In the genomic region with DNA sequence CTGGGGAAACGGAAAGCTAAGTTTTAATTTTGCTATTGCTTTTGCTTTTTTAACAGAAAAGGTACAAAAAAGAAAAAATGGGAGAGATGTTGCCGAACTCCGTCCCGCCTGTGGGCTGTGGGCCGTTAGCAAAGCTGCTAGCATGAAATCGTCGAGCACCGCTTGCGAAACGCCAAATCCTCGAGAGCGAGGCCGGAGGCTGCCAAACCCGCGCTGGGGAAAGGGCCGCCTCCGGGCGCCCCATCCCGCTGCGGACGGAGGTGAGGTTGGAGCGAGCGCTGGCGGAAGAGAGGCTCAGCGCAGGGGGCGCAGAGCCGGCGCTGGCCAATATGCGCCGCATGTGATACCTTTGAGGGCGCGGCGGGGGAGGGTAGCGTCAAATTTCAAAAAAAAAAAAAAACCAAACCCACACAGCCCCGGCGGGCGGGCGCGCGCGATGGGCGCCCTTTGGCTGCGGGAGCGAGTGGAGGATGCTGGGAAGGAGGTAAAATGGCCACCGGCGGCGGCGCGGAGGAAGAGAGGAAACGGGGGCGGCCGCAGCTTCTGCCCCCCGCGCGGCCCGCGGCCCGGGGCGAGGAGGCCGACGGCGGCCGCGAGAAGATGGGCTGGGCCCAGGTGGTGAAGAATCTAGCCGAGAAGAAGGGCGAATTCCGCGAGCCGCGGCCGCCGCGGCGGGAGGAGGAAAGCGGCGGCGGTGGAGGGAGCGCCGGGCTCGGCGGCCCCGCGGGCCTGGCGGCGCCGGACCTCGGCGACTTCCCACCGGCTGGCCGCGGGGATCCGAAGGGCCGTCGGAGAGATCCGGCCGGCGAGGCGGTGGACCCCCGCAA, we compare ENCODE assay signal across 8 cellular contexts. TPM values are rescaled to one million over a fixed set of nuclear protein-coding genes. Genes with fewer than 3 reads are reported as not detected.
DNase-seq lines count a peak whose midpoint lies in the region; ATAC-seq and TF ChIP-seq lines count a peak whose summit lies in the region.

A gene with protein sequence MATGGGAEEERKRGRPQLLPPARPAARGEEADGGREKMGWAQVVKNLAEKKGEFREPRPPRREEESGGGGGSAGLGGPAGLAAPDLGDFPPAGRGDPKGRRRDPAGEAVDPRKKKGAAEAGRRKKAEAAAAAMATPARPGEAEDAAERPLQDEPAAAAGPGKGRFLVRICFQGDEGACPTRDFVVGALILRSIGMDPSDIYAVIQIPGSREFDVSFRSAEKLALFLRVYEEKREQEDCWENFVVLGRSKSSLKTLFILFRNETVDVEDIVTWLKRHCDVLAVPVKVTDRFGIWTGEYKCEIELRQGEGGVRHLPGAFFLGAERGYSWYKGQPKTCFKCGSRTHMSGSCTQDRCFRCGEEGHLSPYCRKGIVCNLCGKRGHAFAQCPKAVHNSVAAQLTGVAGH (plus strand): TSS at position 473 of the 827 bp plus-strand sequence. CDS start 17 bp downstream, at position 490.

- ATAC-seq in GM21447 (IDR thresholded peaks at IDR 0.05; ENCODE audit: unreplicated experiment), result peak; percentile 70

- H3K9me3 ChIP-seq in HUES64 (ENCODE audit: insufficient read depth, low read depth, low read length) (no peaks in the 10 kb centered on the region), OCI-LY3 (ENCODE audit: insufficient read depth, low read length) (no peaks in the 10 kb centered on the region), mononuclear cell (ENCODE audit: low read depth, low read length) (no peaks in the 10 kb centered on the region)

- H3K4me2 ChIP-seq in OCI-LY3 (ENCODE audit: low read length), result peak within 1 kb of the TSS; percentile 89

- H3K36me3 ChIP-seq in HUES64 (ENCODE audit: insufficient read depth, low read length) (no peaks in the 10 kb centered on the region), OCI-LY3 (replicated peaks; ENCODE audit: low read depth, low read length) (peaks cover 27% of the 10 kb centered on the region)

- peak within 1 kb of the TSS; percentile 74 for H2AFZ ChIP-seq in OCI-LY3 (ENCODE audit: low read depth, low read length)

- under 1% methylated on average over 96 of the region's 99 CpGs for WGBS in HUES64

- H3K4me3 ChIP-seq in HUES64 (ENCODE audit: low read length), result peak within 1 kb of the TSS; percentile 98
- peak within 1 kb of the TSS; percentile 92 for H3K4me3 ChIP-seq in OCI-LY3 (ENCODE audit: low read length)
- peak within 1 kb of the TSS; percentile 90 for H3K4me3 ChIP-seq in mononuclear cell (ENCODE audit: low read length)

- DNase-seq in DMS114 treated with DMSO at 0.1 percent for 48 hours (lab: John Stamatoyannopoulos, UW; ENCODE audit: unreplicated experiment) (peak; percentile 79), activated T-cell treated with anti-CD3 and anti-CD28 coated beads for 1 hour (ENCODE audit: low read depth) (peak; percentile 73), epidermal melanocyte (ENCODE audit: insufficient read length, low spot score) (peak; percentile 86)
- peak; percentile 55 to 61 for DNase-seq in stimulated activated CD8-positive, alpha-beta memory T cell treated with anti-CD3 and anti-CD28 coated beads, Interleukin-4, amount 100 ng/mL, for 1 hour (ENCODE audit: low read depth in 2 of 2, low spot score in 1 of 2)

- H3K27ac ChIP-seq in HUES64 (ENCODE audit: low read depth, low read length) (peak within 1 kb of the TSS; percentile 87), OCI-LY3 (ENCODE audit: low read length) (peak within 1 kb of the TSS; percentile 65)

- H3K4me1 ChIP-seq in HUES64 (ENCODE audit: insufficient read depth, low read length) (peaks cover 29% of the 10 kb centered on the region), OCI-LY3 (ENCODE audit: low read length) (peaks cover 29% of the 10 kb centered on the region), mononuclear cell (ENCODE audit: insufficient read depth, low read length) (peaks cover 39% of the 10 kb centered on the region)

- peaks cover 24% of the 10 kb centered on the region for H3K27me3 ChIP-seq in HUES64 (ENCODE audit: insufficient read depth, low read length)
- no peaks in the 10 kb centered on the region for H3K27me3 ChIP-seq in OCI-LY3 (ENCODE audit: low read depth, low read length)
- no peaks in the 10 kb centered on the region for H3K27me3 ChIP-seq in mononuclear cell (ENCODE audit: insufficient read depth, low read length)

- peak; percentile 11; the same call in 1 of the 2 replicates for TF ChIP-seq CTCF in OCI-LY3 (IDR thresholded peaks at IDR 0.05; ENCODE audit: low read depth, low read length)

- H3K79me2 ChIP-seq in OCI-LY3 (ENCODE audit: low read length), result peaks cover 43% of the 10 kb centered on the region

- H4K20me1 ChIP-seq in OCI-LY3 (ENCODE audit: insufficient read depth, low read length), result peaks cover 30% of the 10 kb centered on the region

- H3K9ac ChIP-seq in HUES64 (ENCODE audit: low read depth, low read length), result peak within 1 kb of the TSS; percentile 93
- peak within 1 kb of the TSS; percentile 86 for H3K9ac ChIP-seq in OCI-LY3 (ENCODE audit: low read length)

RNA-seq across cellular contexts. Expression of the gene that starts here (rescaled TPM):
- 37.7 TPM for polyA plus RNA-seq in HUES64 (2013, experiment 1 of 2)
- 40.1 TPM for polyA plus RNA-seq in HUES64 (2013, experiment 2 of 2)
- total RNA-seq in mononuclear cell, result 16.8 TPM

Comparison
In these comparisons a context has a peak if more than half of its experiments do, and no peak if none do; other contexts are left out.
1. Peak in every context shown above with its lines: DNase-seq, ATAC-seq, H3K4me3 ChIP-seq and H3K27ac ChIP-seq.